2 cellular contexts compared by ENCODE assay signal in the genomic region with DNA sequence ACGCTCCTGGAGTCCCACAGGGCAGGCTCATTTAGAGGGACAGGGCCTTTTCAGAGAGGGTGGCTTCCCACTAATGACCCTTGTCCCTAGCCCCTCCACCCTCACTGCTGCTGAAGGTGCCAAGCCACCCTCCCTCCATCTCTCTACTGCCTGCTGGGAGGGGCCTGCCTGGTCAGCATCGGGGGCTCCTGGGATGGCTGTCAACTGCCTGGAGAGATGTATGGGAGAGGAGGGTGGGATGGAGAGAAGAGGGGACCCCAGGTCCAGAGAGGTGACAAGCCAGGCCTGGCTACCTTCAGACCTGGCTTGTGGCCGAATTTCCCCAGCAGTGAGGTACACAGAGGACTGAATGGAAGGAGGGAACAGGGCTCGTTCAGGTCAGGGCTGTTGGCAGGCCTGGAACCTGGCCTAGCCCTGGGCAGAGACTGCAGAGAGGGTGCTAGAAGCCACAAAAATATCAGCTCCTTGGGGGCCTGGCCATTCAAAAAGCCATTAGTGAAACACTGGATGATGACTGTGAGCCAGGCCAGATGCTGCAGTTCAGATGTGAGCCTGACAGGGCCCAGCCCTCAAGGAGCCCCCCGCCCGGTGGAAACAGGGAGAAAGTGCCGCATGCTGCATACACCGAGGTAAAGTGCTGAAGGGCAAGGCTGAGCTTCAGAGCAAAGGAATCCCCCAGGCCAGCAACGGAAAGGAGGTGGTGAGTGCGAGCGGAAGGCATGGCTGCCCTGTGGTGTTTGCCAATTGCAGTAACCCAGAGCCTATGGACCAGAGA.
TF ChIP-seq lines count a peak whose summit lies in the region.

No MANE protein-coding gene starts in this region.

TF ChIP-seq in HepG2, 621 proteins besides CTCF, POLR2A, EP300 and RAD21:
- no peak for TF ChIP-seq ZNF10 (CRISPR knock-in tag; IDR thresholded peaks at IDR 0.05; ENCODE audit: borderline replicate concordance, low read depth)
- TF ChIP-seq KLF6 (CRISPR knock-in tag; IDR thresholded peaks at IDR 0.05), result no peak
- no peak for TF ChIP-seq KLF11 (CRISPR knock-in tag; IDR thresholded peaks at IDR 0.05)
- TF ChIP-seq ZNF430 (CRISPR knock-in tag; IDR thresholded peaks at IDR 0.05), result no peak
- TF ChIP-seq TCF12 (IDR thresholded peaks at IDR 0.05), result no peak
- no peak for TF ChIP-seq TCF12 (CRISPR knock-in tag; IDR thresholded peaks at IDR 0.05)
- no peak for TF ChIP-seq YY1 (IDR thresholded peaks at IDR 0.05; ENCODE audit: insufficient read depth, insufficient replicate concordance, low read depth, low read length)
- TF ChIP-seq, protein P1, sequence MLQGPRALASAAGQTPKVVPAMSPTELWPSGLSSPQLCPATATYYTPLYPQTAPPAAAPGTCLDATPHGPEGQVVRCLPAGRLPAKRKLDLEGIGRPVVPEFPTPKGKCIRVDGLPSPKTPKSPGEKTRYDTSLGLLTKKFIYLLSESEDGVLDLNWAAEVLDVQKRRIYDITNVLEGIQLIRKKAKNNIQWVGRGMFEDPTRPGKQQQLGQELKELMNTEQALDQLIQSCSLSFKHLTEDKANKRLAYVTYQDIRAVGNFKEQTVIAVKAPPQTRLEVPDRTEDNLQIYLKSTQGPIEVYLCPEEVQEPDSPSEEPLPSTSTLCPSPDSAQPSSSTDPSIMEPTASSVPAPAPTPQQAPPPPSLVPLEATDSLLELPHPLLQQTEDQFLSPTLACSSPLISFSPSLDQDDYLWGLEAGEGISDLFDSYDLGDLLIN (CRISPR knock-in tag; IDR thresholded peaks at IDR 0.05; ENCODE audit: borderline replicate concordance), result no peak
- TF ChIP-seq GTF3A (CRISPR knock-in tag; conservative IDR thresholded peaks at IDR 0.05), result no peak
- no peak for TF ChIP-seq SIN3A (IDR thresholded peaks at IDR 0.05; ENCODE audit: borderline replicate concordance, low read depth, low read length)
- TF ChIP-seq, protein P2, sequence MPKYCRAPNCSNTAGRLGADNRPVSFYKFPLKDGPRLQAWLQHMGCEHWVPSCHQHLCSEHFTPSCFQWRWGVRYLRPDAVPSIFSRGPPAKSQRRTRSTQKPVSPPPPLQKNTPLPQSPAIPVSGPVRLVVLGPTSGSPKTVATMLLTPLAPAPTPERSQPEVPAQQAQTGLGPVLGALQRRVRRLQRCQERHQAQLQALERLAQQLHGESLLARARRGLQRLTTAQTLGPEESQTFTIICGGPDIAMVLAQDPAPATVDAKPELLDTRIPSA (CRISPR knock-in tag; IDR thresholded peaks at IDR 0.05; ENCODE audit: borderline replicate concordance), result no peak
- TF ChIP-seq KAT2B (IDR thresholded peaks at IDR 0.05; ENCODE audit: borderline replicate concordance, low read depth, low read length), result no peak
- no peak for TF ChIP-seq TBL1XR1 (IDR thresholded peaks at IDR 0.05; ENCODE audit: borderline replicate concordance, low read length, partially characterized antibody)
- no peak for TF ChIP-seq ISL2 (CRISPR knock-in tag; IDR thresholded peaks at IDR 0.05)
- no peak for TF ChIP-seq ZBTB1 (CRISPR knock-in tag; IDR thresholded peaks at IDR 0.05; ENCODE audit: borderline replicate concordance)
- TF ChIP-seq ZSCAN12 (CRISPR knock-in tag; IDR thresholded peaks at IDR 0.05), result no peak
- TF ChIP-seq, protein P3, sequence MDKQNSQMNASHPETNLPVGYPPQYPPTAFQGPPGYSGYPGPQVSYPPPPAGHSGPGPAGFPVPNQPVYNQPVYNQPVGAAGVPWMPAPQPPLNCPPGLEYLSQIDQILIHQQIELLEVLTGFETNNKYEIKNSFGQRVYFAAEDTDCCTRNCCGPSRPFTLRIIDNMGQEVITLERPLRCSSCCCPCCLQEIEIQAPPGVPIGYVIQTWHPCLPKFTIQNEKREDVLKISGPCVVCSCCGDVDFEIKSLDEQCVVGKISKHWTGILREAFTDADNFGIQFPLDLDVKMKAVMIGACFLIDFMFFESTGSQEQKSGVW (CRISPR knock-in tag; IDR thresholded peaks at IDR 0.05; ENCODE audit: borderline replicate concordance), result no peak
- TF ChIP-seq, protein P4, sequence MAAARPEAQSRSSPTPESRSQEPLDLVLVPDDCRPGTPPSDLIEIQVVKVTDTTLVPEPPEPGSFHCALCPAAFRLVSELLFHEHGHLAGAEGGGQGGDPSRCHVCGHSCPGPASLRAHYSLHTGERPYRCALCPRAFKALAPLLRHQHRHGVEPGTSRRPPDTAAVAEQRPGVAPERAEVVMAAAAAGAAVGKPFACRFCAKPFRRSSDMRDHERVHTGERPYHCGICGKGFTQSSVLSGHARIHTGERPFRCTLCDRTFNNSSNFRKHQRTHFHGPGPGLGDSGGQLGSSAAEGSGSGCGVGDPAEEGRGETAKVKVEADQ (CRISPR knock-in tag; IDR thresholded peaks at IDR 0.05; ENCODE audit: borderline replicate concordance), result no peak
- TF ChIP-seq PHF8 (CRISPR knock-in tag; IDR thresholded peaks at IDR 0.05), result no peak
- TF ChIP-seq, protein P5, sequence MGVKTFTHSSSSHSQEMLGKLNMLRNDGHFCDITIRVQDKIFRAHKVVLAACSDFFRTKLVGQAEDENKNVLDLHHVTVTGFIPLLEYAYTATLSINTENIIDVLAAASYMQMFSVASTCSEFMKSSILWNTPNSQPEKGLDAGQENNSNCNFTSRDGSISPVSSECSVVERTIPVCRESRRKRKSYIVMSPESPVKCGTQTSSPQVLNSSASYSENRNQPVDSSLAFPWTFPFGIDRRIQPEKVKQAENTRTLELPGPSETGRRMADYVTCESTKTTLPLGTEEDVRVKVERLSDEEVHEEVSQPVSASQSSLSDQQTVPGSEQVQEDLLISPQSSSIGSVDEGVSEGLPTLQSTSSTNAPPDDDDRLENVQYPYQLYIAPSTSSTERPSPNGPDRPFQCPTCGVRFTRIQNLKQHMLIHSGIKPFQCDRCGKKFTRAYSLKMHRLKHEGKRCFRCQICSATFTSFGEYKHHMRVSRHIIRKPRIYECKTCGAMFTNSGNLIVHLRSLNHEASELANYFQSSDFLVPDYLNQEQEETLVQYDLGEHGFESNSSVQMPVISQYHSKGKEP (CRISPR knock-in tag; IDR thresholded peaks at IDR 0.05), result no peak
TF ChIP-seq in HepG2: peak in this region for 0.

TF ChIP-seq in HEK293T, 16 proteins besides CTCF, POLR2A, EP300 and RAD21:
- TF ChIP-seq BHLHE40 (IDR thresholded peaks at IDR 0.05; ENCODE audit: borderline replicate concordance) (no peak), CTBP1 (IDR thresholded peaks at IDR 0.05; ENCODE audit: borderline replicate concordance) (no peak), SUZ12 (IDR thresholded peaks at IDR 0.05) (no peak), L3MBTL2 (conservative IDR thresholded peaks at IDR 0.05) (no peak)
